In the genomic region with DNA sequence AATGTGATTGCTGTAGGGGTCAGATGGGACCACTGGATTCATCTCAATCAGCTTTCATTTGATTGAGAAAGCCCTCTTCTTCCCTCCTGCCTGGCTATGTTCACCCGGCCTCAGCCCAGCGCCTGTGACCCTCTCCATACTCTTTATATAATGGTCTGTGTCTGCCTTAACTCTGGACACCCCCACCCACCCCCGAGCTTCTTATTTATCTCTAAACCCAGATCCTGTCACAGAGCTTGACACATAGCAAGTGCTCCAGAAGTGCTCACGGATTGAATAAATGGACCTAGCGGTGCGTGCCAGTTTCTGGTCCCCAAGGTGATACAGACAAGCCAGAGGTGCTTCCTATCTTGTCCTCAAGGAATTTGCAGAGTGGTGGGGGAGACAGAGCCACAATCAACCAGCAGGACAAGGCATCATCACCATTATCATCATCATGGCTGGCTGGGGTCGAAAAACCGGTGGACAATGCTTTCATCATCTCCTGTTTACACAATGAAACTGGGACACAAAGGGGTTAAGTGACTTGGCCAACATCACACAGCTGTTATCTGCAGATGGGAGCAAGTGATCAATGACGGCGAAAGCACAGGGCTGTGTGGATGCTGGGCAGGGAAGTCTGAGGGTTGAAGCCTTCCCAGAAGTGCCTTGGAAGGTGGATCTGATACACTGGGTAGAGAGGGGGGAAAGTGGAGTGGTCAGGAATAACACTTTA, we compare ENCODE assay signal across 11 cellular contexts. TPM values are rescaled to one million over a fixed set of nuclear protein-coding genes. Genes with fewer than 3 reads are reported as not detected.
DNase-seq lines count a peak whose midpoint lies in the region; ATAC-seq and TF ChIP-seq lines count a peak whose summit lies in the region.
"Had no signal": no experiment of that assay in that cellular context is flagged by ENCODE, and none has a peak within 500 bp of the region (broad histone marks: within the 10 kb centered on the region; RNA-seq: fewer than 3 reads in every experiment).

No MANE protein-coding gene starts in this region.

- TF ChIP-seq EP300 in suprapubic skin (IDR thresholded peaks at IDR 0.05) = no peak

- peaks cover 3% of the 10 kb centered on the region; the same call in 1 of the 2 replicates for H3K9me3 Mint-ChIP-seq in WTC11

- H3K9me3 ChIP-seq in lung (ENCODE audit: control insufficient read depth in 2 of 2, insufficient read depth in 1 of 2, low read length in 1 of 2) (no peaks in the 10 kb centered on the region), suprapubic skin (no peaks in the 10 kb centered on the region)
- H3K9me3 ChIP-seq: mucosa of descending colon had no signal

- H3K27ac Mint-ChIP-seq in WTC11 = no peak overlapping the region

- H3K4me1 Mint-ChIP-seq in WTC11 = peaks cover 38% of the 10 kb centered on the region

- H3K4me1 ChIP-seq in lung (ENCODE audit: control insufficient read depth in 2 of 2, insufficient read depth in 2 of 2, low read length in 2 of 2) = peaks cover 3 to 22% of the 10 kb centered on the region in 2 donors
- H3K4me1 ChIP-seq in suprapubic skin = peaks cover 40% of the 10 kb centered on the region

- H3K27me3 ChIP-seq in lung (ENCODE audit: control insufficient read depth, insufficient read depth) = no peaks in the 10 kb centered on the region
- peaks cover 4% of the 10 kb centered on the region for H3K27me3 ChIP-seq in suprapubic skin

- DNase-seq in NCI-H146 (lab: John Stamatoyannopoulos, UW) = peak; percentile 86
- no peak for DNase-seq in WTC11 (ENCODE audit: low spot score)
- DNase-seq in lung (ENCODE audit: low spot score) = no peak
- peak in 1 of 2 donors; percentile 61 for DNase-seq in suprapubic skin (ENCODE audit: low spot score in 2 of 2)
- DNase-seq in COR-L47 (lab: John Stamatoyannopoulos, UW) = no peak
- no peak for DNase-seq in activated T-cell treated with anti-CD3 and anti-CD28 coated beads for 4 hours
- DNase-seq: NCI-H1436; stimulated activated naive CD4-positive, alpha-beta T cell had no signal

- H3K4me3 ChIP-seq in lung (no peak overlapping the region), suprapubic skin (no peak overlapping the region)
- H3K4me3 ChIP-seq: mucosa of descending colon had no signal

- POLR2A ChIA-PET in WTC11 (lab: Charles Lee) = no interaction called here

- WGBS in lung, 2 donors = 53 to 61% methylated on average over 10 of the region's 10 CpGs
- WGBS in suprapubic skin = 71% methylated on average over 10 of the region's 10 CpGs

- CTCF ChIA-PET in WTC11 (lab: Charles Lee) = interaction anchor here (13.7 kb wide), 1 partner anchor 39 kb away, joined by 204 read pairs; no protein-coding TSS in a partner anchor

- ATAC-seq in WTC11 (no peak), lung (ENCODE audit: insufficient read depth, low FRiP score) (no peak), HG03520 (IDR thresholded peaks at IDR 0.05; ENCODE audit: unreplicated experiment) (no peak)

- H3K27me3 Mint-ChIP-seq in WTC11 (ENCODE audit: low read depth) = peaks cover 27% of the 10 kb centered on the region

- no peaks in the 10 kb centered on the region for H3K36me3 Mint-ChIP-seq in WTC11

- H3K36me3 ChIP-seq in lung (ENCODE audit: control insufficient read depth in 2 of 2, insufficient read depth in 2 of 2, low read length in 2 of 2) (no peaks in the 10 kb centered on the region), suprapubic skin (no peaks in the 10 kb centered on the region)

- no peak overlapping the region for H3K4me3 Mint-ChIP-seq in WTC11

- peak overlapping the region; percentile 49 to 74 for H3K27ac ChIP-seq in lung (ENCODE audit: low read depth in 1 of 2, low read length in 1 of 2)
- H3K27ac ChIP-seq in suprapubic skin = peak overlapping the region; percentile 65

- TF ChIP-seq CTCF in WTC11 (IDR thresholded peaks at IDR 0.05) = no peak
- no peak for TF ChIP-seq CTCF in lung (IDR thresholded peaks at IDR 0.05; ENCODE audit: control extremely low read depth, extremely low read depth)
- TF ChIP-seq CTCF in suprapubic skin (IDR thresholded peaks at IDR 0.05) = no peak

- no peak for TF ChIP-seq POLR2A in suprapubic skin (IDR thresholded peaks at IDR 0.05)

TF ChIP-seq in WTC11, 78 proteins besides CTCF, POLR2A, EP300 and RAD21:
- TF ChIP-seq NR2C2 (CRISPR knock-in tag; IDR thresholded peaks at IDR 0.05) = no peak
- peak; percentile 97 for TF ChIP-seq GABPB1 (CRISPR knock-in tag; IDR thresholded peaks at IDR 0.05)

RNA-seq across cellular contexts. Expression of gene LOXL4, which starts 2.2 kb away (rescaled TPM):
- total RNA-seq in WTC11 (2021) (0.07 to 0.35 TPM (median 0.21 TPM) in 3 replicates), lung (1 to 10 TPM; 3.2 to 3.3 TPM), suprapubic skin (1 to 10 TPM; 1.6 to 2.3 (median 1.7) TPM)
- polyA plus RNA-seq in lung = 1 to 10 TPM; 1.6 to 2.0 TPM
- total RNA-seq: HT1080 had no signal
